ENCODE assay signal across 8 cellular contexts in the genomic region with DNA sequence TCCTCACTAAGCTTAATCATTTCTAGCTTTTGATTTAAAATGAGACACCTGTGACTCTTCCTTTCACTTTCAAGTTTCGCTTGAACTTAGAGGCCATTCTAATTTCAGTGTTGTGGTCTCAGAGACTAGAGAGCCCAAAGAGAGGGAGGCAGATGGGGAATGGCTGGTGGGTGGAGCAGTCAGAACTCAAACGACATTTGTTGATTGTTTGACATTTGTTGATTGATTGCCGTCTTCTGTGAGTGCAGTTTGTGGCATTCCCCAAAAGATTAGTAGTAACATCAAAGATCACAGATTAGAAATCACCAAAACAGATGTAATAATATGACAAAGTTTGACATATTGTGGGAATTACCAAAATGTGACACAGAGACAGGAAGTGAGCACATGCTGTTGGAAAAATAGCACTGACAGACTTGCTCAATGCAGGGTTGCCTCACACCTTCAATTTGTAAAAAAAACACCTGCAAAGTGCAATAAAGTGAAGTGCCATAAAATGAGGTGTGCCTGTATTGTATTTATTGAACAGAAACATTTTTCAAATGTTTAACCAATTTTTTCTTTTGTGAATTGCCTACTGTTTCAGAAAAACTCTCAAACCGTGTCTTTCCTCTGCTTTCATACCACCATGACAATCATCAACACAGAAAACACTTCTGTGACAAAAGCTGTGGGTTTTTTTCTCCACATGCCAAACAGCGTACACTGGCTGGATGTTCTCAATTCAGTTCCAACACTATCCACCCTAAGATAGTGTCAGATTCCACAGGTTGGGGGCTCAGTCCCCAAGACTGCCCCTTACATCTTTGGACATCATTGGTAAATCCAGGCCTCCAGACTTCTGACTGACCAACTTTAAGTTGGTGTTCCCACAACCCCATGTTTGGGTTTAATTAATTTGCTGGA.
A peak's percentile ranks its signal among the peaks of the same experiment; 100 is the strongest.
DNase-seq lines count a peak whose midpoint lies in the region; ATAC-seq and TF ChIP-seq lines count a peak whose summit lies in the region.

No MANE protein-coding gene starts in this region.

- POLR2A ChIA-PET in Caco-2 (lab: Charles Lee): no interaction called here
- POLR2A ChIA-PET in activated CD4-positive, alpha-beta memory T cell treated with anti-CD3 and anti-CD28 coated beads for 36 hours (lab: Charles Lee): interaction anchor here (0.7 to 2.0 kb wide), 9 partner anchors 26 to 418 kb away, joined by 3 to 14 read pairs (median 4); a partner anchor contains a TSS

- H3K9me3 ChIP-seq in Caco-2: no peaks in the 10 kb centered on the region
- no peaks in the 10 kb centered on the region for H3K9me3 ChIP-seq in gastroesophageal sphincter

- peak overlapping the region; percentile 68 for H3K4me3 Mint-ChIP-seq in Caco-2 (ENCODE audit: unreplicated experiment)
- H3K4me3 Mint-ChIP-seq in activated CD4-positive, alpha-beta memory T cell treated with anti-CD3 and anti-CD28 coated beads for 36 hours: peak overlapping the region; percentile 55

- CTCF ChIA-PET in Caco-2 (lab: Charles Lee): interaction anchor here (1.0 kb wide), 1 partner anchor 235 kb away, joined by 4 read pairs; no protein-coding TSS in a partner anchor
- CTCF ChIA-PET in activated CD4-positive, alpha-beta memory T cell treated with anti-CD3 and anti-CD28 coated beads for 36 hours (lab: Charles Lee): interaction anchor here (0.9 to 1.7 kb wide), 4 partner anchors 36 to 414 kb away, joined by 3 to 5 read pairs (median 4); no protein-coding TSS in a partner anchor

- WGBS in gastroesophageal sphincter (ENCODE audit: low coverage in 1 of 2), 2 donors: 69 to 90% methylated on average over 2 to 5 of the region's 5 CpGs
- WGBS in lower leg skin, 2 donors: 68 to 69% methylated on average over 5 of the region's 5 CpGs

- peak; percentile 69 to 72 for DNase-seq in Caco-2
- peak; percentile 76 for DNase-seq in activated CD4-positive, alpha-beta memory T cell treated with anti-CD3 and anti-CD28 coated beads for 36 hours
- peak; percentile 42 for DNase-seq in germinal center (ENCODE audit: low spot score)
- peak; percentile 19 to 35 for DNase-seq in stimulated activated CD8-positive, alpha-beta memory T cell treated with anti-CD3 and anti-CD28 coated beads, Interleukin-4, amount 100 ng/mL, for 4 hours (ENCODE audit: low read depth in 2 of 2, low spot score in 1 of 2)
- DNase-seq in lower leg skin (ENCODE audit: low spot score in 2 of 2): no peak

- H3K27me3 Mint-ChIP-seq in Caco-2 (ENCODE audit: insufficient read depth, unreplicated experiment): no peaks in the 10 kb centered on the region
- no peaks in the 10 kb centered on the region for H3K27me3 Mint-ChIP-seq in activated CD4-positive, alpha-beta memory T cell treated with anti-CD3 and anti-CD28 coated beads for 36 hours

- TF ChIP-seq POLR2A in gastroesophageal sphincter (IDR thresholded peaks at IDR 0.05) (no peak), lower leg skin (IDR thresholded peaks at IDR 0.05) (no peak)

- peaks cover 57% of the 10 kb centered on the region for H3K4me1 ChIP-seq in Caco-2
- no peaks in the 10 kb centered on the region for H3K4me1 ChIP-seq in gastroesophageal sphincter

- no peak for TF ChIP-seq CTCF in Caco-2 (IDR thresholded peaks at IDR 0.05; ENCODE audit: insufficient read depth in 1 of 2, low read depth in 1 of 2, low read length in 1 of 2, severe bottlenecking in 1 of 2, unreplicated experiment in 1 of 2)
- no peak for TF ChIP-seq CTCF in gastroesophageal sphincter (IDR thresholded peaks at IDR 0.05)
- TF ChIP-seq CTCF in lower leg skin (IDR thresholded peaks at IDR 0.05): no peak

- no peak overlapping the region for H3K27ac ChIP-seq in gastroesophageal sphincter

- H3K27ac Mint-ChIP-seq in Caco-2 (ENCODE audit: unreplicated experiment): peak overlapping the region; percentile 91
- H3K27ac Mint-ChIP-seq in activated CD4-positive, alpha-beta memory T cell treated with anti-CD3 and anti-CD28 coated beads for 36 hours: peak overlapping the region; percentile 98

- ATAC-seq in GM21367 (IDR thresholded peaks at IDR 0.05; ENCODE audit: unreplicated experiment) (peak; percentile 68), HG03575 (IDR thresholded peaks at IDR 0.05; ENCODE audit: extremely low read depth, insufficient number of reproducible peaks, low FRiP score, unreplicated experiment) (peak; percentile 48), gastroesophageal sphincter (no peak)

- TF ChIP-seq EP300 in gastroesophageal sphincter (IDR thresholded peaks at IDR 0.05): no peak

- no peaks in the 10 kb centered on the region for H3K9me3 Mint-ChIP-seq in Caco-2 (ENCODE audit: unreplicated experiment)
- no peaks in the 10 kb centered on the region for H3K9me3 Mint-ChIP-seq in activated CD4-positive, alpha-beta memory T cell treated with anti-CD3 and anti-CD28 coated beads for 36 hours

- peaks cover 8% of the 10 kb centered on the region for H3K36me3 Mint-ChIP-seq in Caco-2 (ENCODE audit: insufficient read depth, unreplicated experiment)
- H3K36me3 Mint-ChIP-seq in activated CD4-positive, alpha-beta memory T cell treated with anti-CD3 and anti-CD28 coated beads for 36 hours: peaks cover 4% of the 10 kb centered on the region

- peaks cover 35% of the 10 kb centered on the region for H3K4me1 Mint-ChIP-seq in Caco-2 (ENCODE audit: low read depth, unreplicated experiment)
- peaks cover 75% of the 10 kb centered on the region for H3K4me1 Mint-ChIP-seq in activated CD4-positive, alpha-beta memory T cell treated with anti-CD3 and anti-CD28 coated beads for 36 hours (ENCODE audit: low read depth)

- H3K36me3 ChIP-seq in Caco-2 (ENCODE audit: control insufficient read depth, insufficient read depth, low read length): no peaks in the 10 kb centered on the region
- no peaks in the 10 kb centered on the region for H3K36me3 ChIP-seq in gastroesophageal sphincter

- H3K27me3 ChIP-seq in Caco-2 (replicated peaks; ENCODE audit: control insufficient read depth, insufficient read depth, low read length): no peaks in the 10 kb centered on the region
- no peaks in the 10 kb centered on the region for H3K27me3 ChIP-seq in gastroesophageal sphincter

- no peak overlapping the region for H3K4me3 ChIP-seq in Caco-2 (ENCODE audit: low read depth, low read length)
- no peak overlapping the region for H3K4me3 ChIP-seq in gastroesophageal sphincter
- H3K4me3 ChIP-seq in lower leg skin (ENCODE audit: low read depth, poor library complexity, severe bottlenecking): no peak overlapping the region

- intact Hi-C loops in Caco-2 (cut with micrococcal nuclease; ENCODE audit: unreplicated experiment) (loop anchor here (1.0 to 5.0 kb wide), 2 partner anchors 35 to 234 kb away; a partner anchor contains a TSS), lower leg skin (cut with DNase I; ENCODE audit: low total_unique reads) (no loop called here)
- intact Hi-C loops in activated CD4-positive, alpha-beta memory T cell treated with anti-CD3 and anti-CD28 coated beads for 36 hours (cut with micrococcal nuclease): loop anchor here (1.0 to 10.0 kb wide), 13 partner anchors 32 to 671 kb away; a partner anchor contains a TSS

- TSS peak; percentile 79 for BruUV-seq in Caco-2 (replicated peaks; lab: Mats Ljungman, UMichigan)

Comparison
In these comparisons a context has a peak if more than half of its experiments do, and no peak if none do; other contexts are left out.
1. DNase-seq: peak in Caco-2 (2 of 2), activated CD4-positive, alpha-beta memory T cell treated with anti-CD3 and anti-CD28 coated beads for 36 hours (single experiment), germinal center (single experiment) and stimulated activated CD8-positive, alpha-beta memory T cell treated with anti-CD3 and anti-CD28 coated beads, Interleukin-4, amount 100 ng/mL, for 4 hours (2 of 2); none in lower leg skin (0 of 2).